In genomic region chr14:21294026-21294425, GRCh38 we compare ENCODE assay signal across 3 cellular contexts. TPM values are rescaled to one million over a fixed set of nuclear protein-coding genes. Genes with fewer than 3 reads are reported as not detected.
"Had no signal": no experiment of that assay in that cellular context is flagged by ENCODE, and none has a peak within 500 bp of the region (broad histone marks: within the 10 kb centered on the region; RNA-seq: fewer than 3 reads in every experiment).

No MANE protein-coding gene starts in this region.

RNA-seq across cellular contexts. Expression of gene RPGRIP1, which starts 14.1 kb away (rescaled TPM):
- total RNA-seq: SJCRH30, SJSA1 had no signal
- polyA plus RNA-seq: SK-N-SH had no signal
